In the genomic region with DNA sequence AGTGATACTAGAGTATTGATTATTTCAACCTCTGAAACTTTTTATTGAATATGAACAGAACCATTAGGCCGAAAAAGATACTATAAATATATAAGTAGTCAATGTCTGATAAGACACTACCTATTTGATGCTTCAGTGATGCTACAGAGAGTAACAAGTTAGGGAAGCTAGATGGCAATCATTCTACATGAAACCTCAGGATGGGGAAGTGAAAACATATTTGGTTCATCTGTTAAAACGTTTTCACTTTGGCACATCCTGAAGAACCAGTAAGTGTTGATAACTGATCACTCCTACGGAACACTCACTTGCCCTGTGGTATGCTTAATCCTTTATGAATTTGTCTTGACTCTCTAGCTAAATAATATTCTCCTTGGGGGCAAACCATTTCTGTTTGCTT, we compare ENCODE assay signal across 1 cellular context.
TF ChIP-seq lines count a peak whose summit lies in the region.

No MANE protein-coding gene starts in this region.

TF ChIP-seq in SK-N-SH treated with all-trans-retinoic acid at 6 μM for 48 hours, 23 proteins besides CTCF, POLR2A, EP300 and RAD21 (continued from another document):
- TF ChIP-seq, protein P1, sequence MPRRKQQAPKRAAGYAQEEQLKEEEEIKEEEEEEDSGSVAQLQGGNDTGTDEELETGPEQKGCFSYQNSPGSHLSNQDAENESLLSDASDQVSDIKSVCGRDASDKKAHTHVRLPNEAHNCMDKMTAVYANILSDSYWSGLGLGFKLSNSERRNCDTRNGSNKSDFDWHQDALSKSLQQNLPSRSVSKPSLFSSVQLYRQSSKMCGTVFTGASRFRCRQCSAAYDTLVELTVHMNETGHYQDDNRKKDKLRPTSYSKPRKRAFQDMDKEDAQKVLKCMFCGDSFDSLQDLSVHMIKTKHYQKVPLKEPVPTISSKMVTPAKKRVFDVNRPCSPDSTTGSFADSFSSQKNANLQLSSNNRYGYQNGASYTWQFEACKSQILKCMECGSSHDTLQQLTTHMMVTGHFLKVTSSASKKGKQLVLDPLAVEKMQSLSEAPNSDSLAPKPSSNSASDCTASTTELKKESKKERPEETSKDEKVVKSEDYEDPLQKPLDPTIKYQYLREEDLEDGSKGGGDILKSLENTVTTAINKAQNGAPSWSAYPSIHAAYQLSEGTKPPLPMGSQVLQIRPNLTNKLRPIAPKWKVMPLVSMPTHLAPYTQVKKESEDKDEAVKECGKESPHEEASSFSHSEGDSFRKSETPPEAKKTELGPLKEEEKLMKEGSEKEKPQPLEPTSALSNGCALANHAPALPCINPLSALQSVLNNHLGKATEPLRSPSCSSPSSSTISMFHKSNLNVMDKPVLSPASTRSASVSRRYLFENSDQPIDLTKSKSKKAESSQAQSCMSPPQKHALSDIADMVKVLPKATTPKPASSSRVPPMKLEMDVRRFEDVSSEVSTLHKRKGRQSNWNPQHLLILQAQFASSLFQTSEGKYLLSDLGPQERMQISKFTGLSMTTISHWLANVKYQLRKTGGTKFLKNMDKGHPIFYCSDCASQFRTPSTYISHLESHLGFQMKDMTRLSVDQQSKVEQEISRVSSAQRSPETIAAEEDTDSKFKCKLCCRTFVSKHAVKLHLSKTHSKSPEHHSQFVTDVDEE (CRISPR knock-in tag; IDR thresholded peaks at IDR 0.05) = no peak
- TF ChIP-seq TOX (CRISPR knock-in tag; IDR thresholded peaks at IDR 0.05; ENCODE audit: borderline replicate concordance) = no peak
- TF ChIP-seq ISL1 (CRISPR knock-in tag; IDR thresholded peaks at IDR 0.05) = no peak
- TF ChIP-seq RARB (CRISPR knock-in tag; IDR thresholded peaks at IDR 0.05) = no peak
- TF ChIP-seq TCF4 (CRISPR knock-in tag; IDR thresholded peaks at IDR 0.05; ENCODE audit: borderline replicate concordance) = no peak
- no peak for TF ChIP-seq BACH2 (CRISPR knock-in tag; IDR thresholded peaks at IDR 0.05; ENCODE audit: borderline replicate concordance)
- no peak for TF ChIP-seq CREB5 (CRISPR knock-in tag; IDR thresholded peaks at IDR 0.05; ENCODE audit: low read depth)
- no peak for TF ChIP-seq OSR1 (CRISPR knock-in tag; IDR thresholded peaks at IDR 0.05)
- no peak for TF ChIP-seq SNAI2 (CRISPR knock-in tag; IDR thresholded peaks at IDR 0.05)
- no peak for TF ChIP-seq POU6F1 (CRISPR knock-in tag; IDR thresholded peaks at IDR 0.05; ENCODE audit: borderline replicate concordance, low read depth)
